Comparison of ENCODE assay signal across 1 cellular context in genomic region chr20:62916703-62917476, GRCh38.
TF ChIP-seq lines count a peak whose summit lies in the region.

No MANE protein-coding gene starts in this region.

TF ChIP-seq in HepG2, 621 proteins besides CTCF, POLR2A, EP300 and RAD21 (continued from another document and continues in another):
- TF ChIP-seq FOXA1 (IDR thresholded peaks at IDR 0.05), result no peak
- peak; percentile 95 for TF ChIP-seq FOXA1 (CRISPR knock-in tag; IDR thresholded peaks at IDR 0.05)
- TF ChIP-seq ZNF224 (CRISPR knock-in tag; IDR thresholded peaks at IDR 0.05), result peak; percentile 96; the same call in 1 of the 2 replicates
- TF ChIP-seq ATM (IDR thresholded peaks at IDR 0.05; ENCODE audit: borderline replicate concordance), result no peak
- TF ChIP-seq PAF1 (CRISPR knock-in tag; IDR thresholded peaks at IDR 0.05), result peak; percentile 73; the same call in 1 of the 2 replicates
- TF ChIP-seq ZNF558 (CRISPR knock-in tag; IDR thresholded peaks at IDR 0.05; ENCODE audit: borderline replicate concordance), result no peak
- peak; percentile 54 for TF ChIP-seq ZNF652 (CRISPR knock-in tag; IDR thresholded peaks at IDR 0.05; ENCODE audit: borderline replicate concordance, low read depth)
- TF ChIP-seq ZNF644 (CRISPR knock-in tag; IDR thresholded peaks at IDR 0.05; ENCODE audit: low read depth), result peak; percentile 89
- no peak for TF ChIP-seq ZBTB8A (CRISPR knock-in tag; IDR thresholded peaks at IDR 0.05; ENCODE audit: borderline replicate concordance, low read depth)
- peak; percentile 81; the same call in 1 of the 2 replicates for TF ChIP-seq MED13 (CRISPR knock-in tag; IDR thresholded peaks at IDR 0.05)
- no peak for TF ChIP-seq ZFP82 (CRISPR knock-in tag; IDR thresholded peaks at IDR 0.05; ENCODE audit: borderline replicate concordance)
- TF ChIP-seq KLF12 (CRISPR knock-in tag; IDR thresholded peaks at IDR 0.05; ENCODE audit: borderline replicate concordance), result 0 out of 2 replicates have a peak, but pooled peaks have one; percentile 54
- peak; percentile 42; the same call in 1 of the 2 replicates for TF ChIP-seq ZBED4 (CRISPR knock-in tag; IDR thresholded peaks at IDR 0.05; ENCODE audit: borderline replicate concordance)
- peak; percentile 49; the same call in 1 of the 2 replicates for TF ChIP-seq MAFF (IDR thresholded peaks at IDR 0.05; ENCODE audit: low read depth, low read length)
- 0 out of 2 replicates have a peak, but pooled peaks have one; percentile 74 for TF ChIP-seq KMT2B (CRISPR knock-in tag; IDR thresholded peaks at IDR 0.05)
- no peak for TF ChIP-seq CSRNP2 (CRISPR knock-in tag; conservative IDR thresholded peaks at IDR 0.05; ENCODE audit: low read depth)
- TF ChIP-seq BATF2 (CRISPR knock-in tag; IDR thresholded peaks at IDR 0.05), result no peak
- no peak for TF ChIP-seq ZNF597 (CRISPR knock-in tag; IDR thresholded peaks at IDR 0.05)
- TF ChIP-seq ZNF317 (CRISPR knock-in tag; IDR thresholded peaks at IDR 0.05), result peak; percentile 86
- no peak for TF ChIP-seq NFE2L1 (CRISPR knock-in tag; IDR thresholded peaks at IDR 0.05; ENCODE audit: borderline replicate concordance)
- no peak for TF ChIP-seq EEA1 (CRISPR knock-in tag; IDR thresholded peaks at IDR 0.05; ENCODE audit: borderline replicate concordance)
- TF ChIP-seq ZNF557 (CRISPR knock-in tag; IDR thresholded peaks at IDR 0.05), result no peak; the same call in 1 of the 2 replicates
- no peak for TF ChIP-seq NFYB (CRISPR knock-in tag; IDR thresholded peaks at IDR 0.05)
- TF ChIP-seq ZNF678 (CRISPR knock-in tag; IDR thresholded peaks at IDR 0.05), result no peak
- TF ChIP-seq SMAD1 (CRISPR knock-in tag; IDR thresholded peaks at IDR 0.05; ENCODE audit: borderline replicate concordance, low read depth), result 0 out of 2 replicates have a peak, but pooled peaks have one; percentile 60
- TF ChIP-seq SSRP1 (CRISPR knock-in tag; IDR thresholded peaks at IDR 0.05), result peak; percentile 89; the same call in 1 of the 2 replicates
- TF ChIP-seq GTF3A (CRISPR knock-in tag; conservative IDR thresholded peaks at IDR 0.05), result 0 out of 2 replicates have a peak, but pooled peaks have one; percentile 75
- peak; percentile 95; the same call in 1 of the 2 replicates for TF ChIP-seq ZFP1 (CRISPR knock-in tag; IDR thresholded peaks at IDR 0.05)
- TF ChIP-seq REPIN1 (CRISPR knock-in tag; IDR thresholded peaks at IDR 0.05; ENCODE audit: borderline replicate concordance, low read depth), result peak; percentile 99
- TF ChIP-seq ZNF451 (CRISPR knock-in tag; IDR thresholded peaks at IDR 0.05), result peak; percentile 86; the same call in 1 of the 2 replicates
- no peak for TF ChIP-seq GABPA (IDR thresholded peaks at IDR 0.05; ENCODE audit: low read depth, low read length)
- 0 out of 2 replicates have a peak, but pooled peaks have one; percentile 54 for TF ChIP-seq GABPA (CRISPR knock-in tag; IDR thresholded peaks at IDR 0.05; ENCODE audit: low read depth)
- peak; percentile 83 for TF ChIP-seq UBTF (CRISPR knock-in tag; IDR thresholded peaks at IDR 0.05)
- TF ChIP-seq TFDP2 (CRISPR knock-in tag; IDR thresholded peaks at IDR 0.05), result peak; percentile 44
- peak; percentile 57; the same call in 1 of the 2 replicates for TF ChIP-seq NKX3-1 (CRISPR knock-in tag; IDR thresholded peaks at IDR 0.05)
- peak; percentile 84; the same call in 1 of the 2 replicates for TF ChIP-seq TMF1 (CRISPR knock-in tag; IDR thresholded peaks at IDR 0.05; ENCODE audit: low read depth)
- no peak for TF ChIP-seq ZNF562 (CRISPR knock-in tag; IDR thresholded peaks at IDR 0.05; ENCODE audit: borderline replicate concordance)
- TF ChIP-seq HMGA1 (CRISPR knock-in tag; conservative IDR thresholded peaks at IDR 0.05), result no peak
- TF ChIP-seq ZNF10 (CRISPR knock-in tag; IDR thresholded peaks at IDR 0.05; ENCODE audit: borderline replicate concordance, low read depth), result no peak
- no peak for TF ChIP-seq YY1 (IDR thresholded peaks at IDR 0.05; ENCODE audit: insufficient read depth, insufficient replicate concordance, low read depth, low read length)
- peak; percentile 20; the same call in 1 of the 2 replicates for TF ChIP-seq ZNF607 (CRISPR knock-in tag; IDR thresholded peaks at IDR 0.05; ENCODE audit: borderline replicate concordance)
- TF ChIP-seq ZNF781 (CRISPR knock-in tag; IDR thresholded peaks at IDR 0.05; ENCODE audit: borderline replicate concordance, not compliant biosample characterization), result no peak
- no peak for TF ChIP-seq ZNF572 (CRISPR knock-in tag; IDR thresholded peaks at IDR 0.05)
- peak; percentile 82; the same call in 1 of the 2 replicates for TF ChIP-seq NR2F2 (IDR thresholded peaks at IDR 0.05; ENCODE audit: borderline replicate concordance, low read depth)
- TF ChIP-seq ZBTB3 (CRISPR knock-in tag; IDR thresholded peaks at IDR 0.05; ENCODE audit: borderline replicate concordance, low read depth), result peak; percentile 87
- no peak for TF ChIP-seq THAP8 (CRISPR knock-in tag; IDR thresholded peaks at IDR 0.05; ENCODE audit: borderline replicate concordance)
- no peak for TF ChIP-seq SETDB1 (CRISPR knock-in tag; IDR thresholded peaks at IDR 0.05; ENCODE audit: borderline replicate concordance)
- TF ChIP-seq ZNF3 (CRISPR knock-in tag; IDR thresholded peaks at IDR 0.05), result peak; percentile 99
- TF ChIP-seq E2F2 (CRISPR knock-in tag; IDR thresholded peaks at IDR 0.05; ENCODE audit: borderline replicate concordance), result no peak
- TF ChIP-seq PHF21A (CRISPR knock-in tag; IDR thresholded peaks at IDR 0.05), result peak; percentile 96
- TF ChIP-seq NFRKB (IDR thresholded peaks at IDR 0.05), result no peak
- TF ChIP-seq ZNF367 (CRISPR knock-in tag; IDR thresholded peaks at IDR 0.05; ENCODE audit: borderline replicate concordance), result no peak
- peak; percentile 50; the same call in 1 of the 2 replicates for TF ChIP-seq TBX3 (IDR thresholded peaks at IDR 0.05; ENCODE audit: borderline replicate concordance)
- TF ChIP-seq ATF3 (CRISPR knock-in tag; IDR thresholded peaks at IDR 0.05), result peak; percentile 79
- TF ChIP-seq SRSF9 (IDR thresholded peaks at IDR 0.05; ENCODE audit: borderline replicate concordance, insufficient read depth, low read depth, low read length, poor library complexity, severe bottlenecking), result no peak
- peak; percentile 80 for TF ChIP-seq ZNF883 (CRISPR knock-in tag; IDR thresholded peaks at IDR 0.05; ENCODE audit: not compliant biosample characterization)
- no peak for TF ChIP-seq ZNF841 (CRISPR knock-in tag; IDR thresholded peaks at IDR 0.05; ENCODE audit: borderline replicate concordance)
- peak; percentile 95 for TF ChIP-seq ERF (CRISPR knock-in tag; IDR thresholded peaks at IDR 0.05)
- TF ChIP-seq ZNF780A (CRISPR knock-in tag; IDR thresholded peaks at IDR 0.05), result no peak
- no peak for TF ChIP-seq DR1 (CRISPR knock-in tag; IDR thresholded peaks at IDR 0.05)
- peak; percentile 87; the same call in 1 of the 2 replicates for TF ChIP-seq ZNF33B (CRISPR knock-in tag; IDR thresholded peaks at IDR 0.05)
- peak; percentile 94 for TF ChIP-seq SNAPC2 (CRISPR knock-in tag; IDR thresholded peaks at IDR 0.05)
- TF ChIP-seq ZFP41 (CRISPR knock-in tag; IDR thresholded peaks at IDR 0.05; ENCODE audit: borderline replicate concordance), result peak; percentile 48; the same call in 1 of the 2 replicates
- TF ChIP-seq CEBPB (IDR thresholded peaks at IDR 0.05; ENCODE audit: borderline replicate concordance, low read depth, low read length), result peak; percentile 96
- TF ChIP-seq TBP (CRISPR knock-in tag; IDR thresholded peaks at IDR 0.05), result no peak
